ENCODE assay signal across 8 cellular contexts in genomic region chr3:33114622-33115023, GRCh38. TPM values are rescaled to one million over a fixed set of nuclear protein-coding genes. Genes with fewer than 3 reads are reported as not detected.
A peak's percentile ranks its signal among the peaks of the same experiment; 100 is the strongest.
DNase-seq lines count a peak whose midpoint lies in the region; ATAC-seq and TF ChIP-seq lines count a peak whose summit lies in the region.

No MANE protein-coding gene starts in this region.

- peaks cover 8 to 42% of the 10 kb centered on the region in 2 donors for H3K4me1 ChIP-seq in left lung
- no peaks in the 10 kb centered on the region for H3K4me1 ChIP-seq in testis

- 26 to 38% methylated on average over 10 to 14 of the region's 14 CpGs for WGBS in testis, 2 donors

- POLR2A ChIA-PET in activated CD4-positive, alpha-beta T cell treated with anti-CD3 and anti-CD28 coated beads for 36 hours (lab: Charles Lee), result no interaction called here

- CTCF ChIA-PET in activated CD4-positive, alpha-beta T cell treated with anti-CD3 and anti-CD28 coated beads for 36 hours (lab: Charles Lee), result interaction anchor here (0.7 to 2.0 kb wide), 5 partner anchors 9 to 266 kb away, joined by 3 to 7 read pairs (median 3); no protein-coding TSS in a partner anchor

- no peak for DNase-seq in activated CD4-positive, alpha-beta T cell treated with anti-CD3 and anti-CD28 coated beads for 36 hours
- DNase-seq in activated CD4-positive, alpha-beta T cell treated with anti-CD3 and anti-CD28 coated beads for 48 hours, result no peak
- DNase-seq in activated naive CD8-positive, alpha-beta T cell treated with anti-CD3 and anti-CD28 coated beads, Interleukin-2, amount 50 U/mL, for 24 hours, result no peak
- DNase-seq in left lung, result no peak
- DNase-seq in testis, result no peak
- DNase-seq in RPMI8226, result no peak
- no peak for DNase-seq in GOT3 (lab: John Stamatoyannopoulos, UW)

- H3K9me3 ChIP-seq in left lung (no peaks in the 10 kb centered on the region), testis (no peaks in the 10 kb centered on the region)

- H3K27me3 ChIP-seq in left lung, result no peaks in the 10 kb centered on the region
- no peaks in the 10 kb centered on the region for H3K27me3 ChIP-seq in testis

- H3K27me3 Mint-ChIP-seq in activated CD4-positive, alpha-beta T cell treated with anti-CD3 and anti-CD28 coated beads for 36 hours, result no peaks in the 10 kb centered on the region
- H3K27me3 Mint-ChIP-seq in activated naive CD8-positive, alpha-beta T cell treated with anti-CD3 and anti-CD28 coated beads, Interleukin-2, amount 50 U/mL, for 24 hours, result no peaks in the 10 kb centered on the region

- H3K4me1 Mint-ChIP-seq in activated CD4-positive, alpha-beta T cell treated with anti-CD3 and anti-CD28 coated beads for 36 hours, result peaks cover 47% of the 10 kb centered on the region
- H3K4me1 Mint-ChIP-seq in activated naive CD8-positive, alpha-beta T cell treated with anti-CD3 and anti-CD28 coated beads, Interleukin-2, amount 50 U/mL, for 24 hours, result peaks cover 46% of the 10 kb centered on the region

- H3K27ac Mint-ChIP-seq in activated CD4-positive, alpha-beta T cell treated with anti-CD3 and anti-CD28 coated beads for 36 hours, result peak overlapping the region; percentile 47
- H3K27ac Mint-ChIP-seq in activated naive CD8-positive, alpha-beta T cell treated with anti-CD3 and anti-CD28 coated beads, Interleukin-2, amount 50 U/mL, for 24 hours, result no peak overlapping the region

- intact Hi-C loops in activated CD4-positive, alpha-beta T cell treated with anti-CD3 and anti-CD28 coated beads for 36 hours (cut with DNase I, micrococcal nuclease), result loop anchor here (1.0 to 10.0 kb wide), 9 partner anchors 17 to 603 kb away; partner anchors contain the start of genes GLB1 (in 2 of the 2), TMPPE (in 2 of the 2), CLASP2 (in 1 of the 2) and DYNC1LI1 (in 1 of the 2)
- intact Hi-C loops in left lung (cut with DNase I), result no loop called here
- intact Hi-C loops in testis (cut with DNase I; ENCODE audit: low total_unique reads), result no loop called here

- TF ChIP-seq CTCF in left lung (IDR thresholded peaks at IDR 0.05) (no peak), testis (IDR thresholded peaks at IDR 0.05) (no peak)

- no peak for TF ChIP-seq POLR2A in testis (IDR thresholded peaks at IDR 0.05)

- H3K36me3 ChIP-seq in left lung (peaks cover 0 to 3% of the 10 kb centered on the region in 2 donors), testis (ENCODE audit: low read depth, missing control alignments) (no peaks in the 10 kb centered on the region)

- H3K27ac ChIP-seq in left lung, result peak overlapping the region; percentile 97 to 99
- peak overlapping the region; percentile 84 to 97 for H3K27ac ChIP-seq in testis

- H3K36me3 Mint-ChIP-seq in activated CD4-positive, alpha-beta T cell treated with anti-CD3 and anti-CD28 coated beads for 36 hours (ENCODE audit: low read depth), result no peaks in the 10 kb centered on the region
- no peaks in the 10 kb centered on the region for H3K36me3 Mint-ChIP-seq in activated naive CD8-positive, alpha-beta T cell treated with anti-CD3 and anti-CD28 coated beads, Interleukin-2, amount 50 U/mL, for 24 hours (ENCODE audit: low read depth)

- peak overlapping the region; percentile 77 for H3K4me3 Mint-ChIP-seq in activated CD4-positive, alpha-beta T cell treated with anti-CD3 and anti-CD28 coated beads for 36 hours
- H3K4me3 Mint-ChIP-seq in activated naive CD8-positive, alpha-beta T cell treated with anti-CD3 and anti-CD28 coated beads, Interleukin-2, amount 50 U/mL, for 24 hours, result peak overlapping the region; percentile 78

- ATAC-seq in activated CD4-positive, alpha-beta T cell treated with anti-CD3 and anti-CD28 coated beads for 36 hours, result no peak
- ATAC-seq in activated naive CD8-positive, alpha-beta T cell treated with anti-CD3 and anti-CD28 coated beads, Interleukin-2, amount 50 U/mL, for 24 hours, result no peak
- ATAC-seq in left lung (no peak), HG02885 (IDR thresholded peaks at IDR 0.05; ENCODE audit: poor library complexity, unreplicated experiment) (no peak)

- H3K9me3 Mint-ChIP-seq in activated CD4-positive, alpha-beta T cell treated with anti-CD3 and anti-CD28 coated beads for 36 hours (ENCODE audit: low read depth), result no peaks in the 10 kb centered on the region
- H3K9me3 Mint-ChIP-seq in activated naive CD8-positive, alpha-beta T cell treated with anti-CD3 and anti-CD28 coated beads, Interleukin-2, amount 50 U/mL, for 24 hours, result no peaks in the 10 kb centered on the region

- peak overlapping the region; percentile 52 to 70 for H3K4me3 ChIP-seq in left lung
- H3K4me3 ChIP-seq in testis, result peak overlapping the region; percentile 85 to 86

RNA-seq across cellular contexts. Expression of gene CRTAP, which starts 0.8 kb away (rescaled TPM):
- 10 to 100 TPM; 39.2 to 43.4 TPM for total RNA-seq in activated CD4-positive, alpha-beta T cell treated with anti-CD3 and anti-CD28 coated beads for 36 hours
- total RNA-seq in left lung (100 to 1,000 TPM; 228 to 238 TPM), testis (100 to 1,000 TPM in 1 of 2 donors, 10 to 100 TPM in 1; 70.2 to 123 TPM)
- polyA plus RNA-seq in testis (ENCODE audit: insufficient read depth, low read depth, low replicate concordance), result 151 TPM

RNA-seq across cellular contexts. Expression of gene GLB1, which starts 17.7 kb away (rescaled TPM):
- total RNA-seq in activated CD4-positive, alpha-beta T cell treated with anti-CD3 and anti-CD28 coated beads for 36 hours, result 10 to 100 TPM; 44.2 to 48.9 TPM
- 10 to 100 TPM; 90.1 to 93.4 TPM for total RNA-seq in left lung
- 10 to 100 TPM; 44.3 to 61.6 TPM for total RNA-seq in testis
- polyA plus RNA-seq in testis (ENCODE audit: insufficient read depth, low read depth, low replicate concordance), result 43.7 TPM

RNA-seq across cellular contexts. Expression of gene TMPPE, which starts 17.7 kb away (rescaled TPM):
- total RNA-seq in activated CD4-positive, alpha-beta T cell treated with anti-CD3 and anti-CD28 coated beads for 36 hours, result 1 to 10 TPM; 6.6 to 6.7 TPM
- total RNA-seq in left lung (10 to 100 TPM; 14.4 to 18.7 TPM), testis (1 to 10 TPM; 6.5 to 7.9 TPM)
- polyA plus RNA-seq in testis (ENCODE audit: insufficient read depth, low read depth, low replicate concordance), result 0.82 TPM

Comparison
In these comparisons a context has a peak if more than half of its experiments do, and no peak if none do; other contexts are left out.
1. intact Hi-C loops: an anchor here in activated CD4-positive, alpha-beta T cell treated with anti-CD3 and anti-CD28 coated beads for 36 hours (1.0 to 10.0 kb wide); none called in left lung and testis.